In the genomic region with DNA sequence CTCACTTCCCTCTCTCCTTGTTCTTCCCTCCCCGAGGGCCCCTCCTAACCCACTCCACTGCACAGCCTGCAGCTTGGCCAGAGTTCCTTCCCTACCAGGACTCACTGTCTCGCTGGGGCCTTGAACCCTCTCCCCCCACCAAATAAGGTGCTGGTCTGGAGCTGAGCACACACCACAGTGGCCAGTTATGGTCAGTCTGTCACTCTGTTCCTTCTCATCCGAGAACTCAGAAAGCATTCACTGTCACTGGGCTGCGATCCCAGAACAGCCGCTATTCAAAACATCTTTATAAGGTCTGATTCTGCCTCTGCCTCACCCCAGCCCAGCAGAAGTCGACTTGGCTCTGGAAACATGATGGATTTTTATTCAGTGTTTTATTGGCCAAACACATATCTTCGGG, we compare ENCODE assay signal across 12 cellular contexts. TPM values are rescaled to one million over a fixed set of nuclear protein-coding genes. Genes with fewer than 3 reads are reported as not detected.
DNase-seq lines count a peak whose midpoint lies in the region; ATAC-seq and TF ChIP-seq lines count a peak whose summit lies in the region.
"Had no signal": no experiment of that assay in that cellular context is flagged by ENCODE, and none has a peak within 500 bp of the region (broad histone marks: within the 10 kb centered on the region; RNA-seq: fewer than 3 reads in every experiment).

No MANE protein-coding gene starts in this region.

- peak; percentile 40 for DNase-seq in NCI-H1092 treated with DMSO at 0.1 percent for 48 hours (lab: John Stamatoyannopoulos, UW)
- no peak for DNase-seq in NCI-H1092 (lab: John Stamatoyannopoulos, UW)
- DNase-seq in mesendoderm: no peak
- peak; percentile 83 for DNase-seq in testis
- DNase-seq: NCI-H2227 treated with DMSO at 0.1 percent for 48 hours had no signal

- no peak overlapping the region for H3K4me3 ChIP-seq in duodenal mucosa (ENCODE audit: low read depth in 1 of 2, low read length in 2 of 2)
- H3K4me3 ChIP-seq in mesendoderm (ENCODE audit: low read length): no peak overlapping the region
- no peak overlapping the region for H3K4me3 ChIP-seq in testis
- H3K4me3 ChIP-seq: GM12878, HAP-1 had no signal

- no peak overlapping the region for H2AK5ac ChIP-seq in mesendoderm (ENCODE audit: low read length)

- H3K4me2 ChIP-seq in mesendoderm (ENCODE audit: low read length): no peak overlapping the region

- no peak overlapping the region for H2BK5ac ChIP-seq in mesendoderm (ENCODE audit: low read length)

- no peaks in the 10 kb centered on the region for H3K79me1 ChIP-seq in mesendoderm (ENCODE audit: low read length)

- H3K23ac ChIP-seq in mesendoderm (ENCODE audit: low read length): no peak overlapping the region

- H3K4me1 ChIP-seq in duodenal mucosa (ENCODE audit: control insufficient read depth in 1 of 2, insufficient read depth in 2 of 2, low read length in 2 of 2) (peaks cover 52 to 59% of the 10 kb centered on the region in 2 donors), mesendoderm (ENCODE audit: control insufficient read depth, low read depth, low read length) (peaks cover 12% of the 10 kb centered on the region), testis (peaks cover 41% of the 10 kb centered on the region)

- H3K56ac ChIP-seq in mesendoderm (ENCODE audit: low read length): peak overlapping the region; percentile 30

- H4K8ac ChIP-seq in mesendoderm (ENCODE audit: low read depth, low read length): no peak overlapping the region

- no peaks in the 10 kb centered on the region for H3K79me2 ChIP-seq in mesendoderm (ENCODE audit: control insufficient read depth, insufficient read depth, low read length)

- TF ChIP-seq CTCF in testis (IDR thresholded peaks at IDR 0.05): no peak

- intact Hi-C loops in testis (cut with DNase I; ENCODE audit: low total_unique reads): no loop called here

- no peaks in the 10 kb centered on the region for H3K9me3 ChIP-seq in duodenal mucosa (ENCODE audit: control insufficient read depth in 1 of 2, low read length in 2 of 2)
- H3K9me3 ChIP-seq in testis: no peaks in the 10 kb centered on the region

- H2BK120ac ChIP-seq in mesendoderm (ENCODE audit: low read depth, low read length): no peak overlapping the region

- H3K27ac ChIP-seq in duodenal mucosa (ENCODE audit: low read depth, low read length) (peak overlapping the region; percentile 37), mesendoderm (ENCODE audit: low read depth, low read length) (no peak overlapping the region), testis (peak overlapping the region; percentile 35 to 85)
- H3K27ac ChIP-seq: 22Rv1 had no signal

- H3K9ac ChIP-seq in duodenal mucosa (ENCODE audit: low read depth in 1 of 2, low read length in 2 of 2) (no peak overlapping the region), mesendoderm (ENCODE audit: low read length) (no peak overlapping the region)

- H3K27me3 ChIP-seq in duodenal mucosa (ENCODE audit: control insufficient read depth in 1 of 2, insufficient read depth in 2 of 2, low read length in 2 of 2): no peaks in the 10 kb centered on the region
- H3K27me3 ChIP-seq in mesendoderm (ENCODE audit: insufficient read depth, low read length, poor library complexity): no peaks in the 10 kb centered on the region
- H3K27me3 ChIP-seq in testis: no peaks in the 10 kb centered on the region

- no peak overlapping the region for H3K18ac ChIP-seq in mesendoderm (ENCODE audit: low read length)

- no peak for TF ChIP-seq POLR2A in testis (IDR thresholded peaks at IDR 0.05)

- no peak overlapping the region for H3K4ac ChIP-seq in mesendoderm (ENCODE audit: low read depth, low read length)

- no peak overlapping the region for H4K5ac ChIP-seq in mesendoderm (ENCODE audit: low read length)

- ATAC-seq in HG03039 (IDR thresholded peaks at IDR 0.05; ENCODE audit: unreplicated experiment) (no peak), GM21825 (IDR thresholded peaks at IDR 0.05; ENCODE audit: unreplicated experiment) (no peak), GM19023 (IDR thresholded peaks at IDR 0.05; ENCODE audit: unreplicated experiment) (no peak)
- ATAC-seq: GM12878 had no signal

- no peak overlapping the region for H2BK15ac ChIP-seq in mesendoderm (replicated peaks; ENCODE audit: low read depth)

- H3K36me3 ChIP-seq in duodenal mucosa (ENCODE audit: control insufficient read depth in 1 of 2, insufficient read depth in 2 of 2, low read length in 2 of 2) (no peaks in the 10 kb centered on the region), mesendoderm (ENCODE audit: control insufficient read depth, insufficient read depth, low read length) (no peaks in the 10 kb centered on the region), testis (ENCODE audit: low read depth, missing control alignments) (no peaks in the 10 kb centered on the region)
- H3K36me3 ChIP-seq: HAP-1 had no signal

- no CpG with 5 or more reads among the region's 7 CpGs for whole genome bisulfite sequencing in mesendoderm (ENCODE audit: extremely low coverage, insufficient coverage, low lambda C conversion rate)
- 31 to 45% methylated on average over 7 of the region's 7 CpGs for WGBS in testis, 2 donors

RNA-seq across cellular contexts. Expression of a gene that starts 19.8 kb away (rescaled TPM):
- 189 TPM for polyA plus RNA-seq in mesendoderm (2013, experiment 1 of 2)
- polyA plus RNA-seq in mesendoderm (2013, experiment 2 of 2): 189 TPM
- total RNA-seq in testis: 10 to 100 TPM; 31.7 to 39.9 TPM
- polyA plus RNA-seq in testis (ENCODE audit: insufficient read depth, low read depth, low replicate concordance): 40.3 TPM

Comparison
In these comparisons a context has a peak if more than half of its experiments do, and no peak if none do; other contexts are left out.
1. DNase-seq: peak in NCI-H1092 treated with DMSO at 0.1 percent for 48 hours (single experiment) and testis (single experiment); none in NCI-H1092 (single experiment) and mesendoderm (single experiment).